ENCODE assay signal across 8 cellular contexts in genomic region chr10:62618576-62619408, GRCh38.
DNase-seq lines count a peak whose midpoint lies in the region; ATAC-seq and TF ChIP-seq lines count a peak whose summit lies in the region.

No MANE protein-coding gene starts in this region.

- peak overlapping the region; percentile 76 for H3K27ac ChIP-seq in PC-3 (ENCODE audit: low read length)
- H3K27ac ChIP-seq in effector memory CD4-positive, alpha-beta T cell (ENCODE audit: insufficient read depth, low read length, poor library complexity, severe bottlenecking): no peak overlapping the region

- no peaks in the 10 kb centered on the region for H3K36me3 ChIP-seq in PC-3 (ENCODE audit: low read depth, low read length)
- no peaks in the 10 kb centered on the region for H3K36me3 ChIP-seq in effector memory CD4-positive, alpha-beta T cell (ENCODE audit: control insufficient read depth, insufficient read depth, low read length)

- H3K4me1 ChIP-seq in PC-3 (ENCODE audit: insufficient read depth, low read length): peaks cover 40% of the 10 kb centered on the region
- no peaks in the 10 kb centered on the region for H3K4me1 ChIP-seq in effector memory CD4-positive, alpha-beta T cell (ENCODE audit: control insufficient read depth, insufficient read depth, low read length, poor library complexity, severe bottlenecking)

- no peak overlapping the region for H3K4me3 ChIP-seq in PC-3 (ENCODE audit: low read length)
- no peak overlapping the region for H3K4me3 ChIP-seq in effector memory CD4-positive, alpha-beta T cell (ENCODE audit: insufficient read depth, low read depth, low read length, poor library complexity, severe bottlenecking)

- H3K27me3 ChIP-seq in PC-3 (ENCODE audit: low read length): no peaks in the 10 kb centered on the region
- H3K27me3 ChIP-seq in effector memory CD4-positive, alpha-beta T cell (replicated peaks; ENCODE audit: control insufficient read depth, insufficient read depth, low read length, poor library complexity, severe bottlenecking): no peaks in the 10 kb centered on the region

- peak; percentile 92 for DNase-seq in EL
- DNase-seq in PC-3: peak; percentile 99
- no peak for DNase-seq in left lobe of liver (ENCODE audit: low spot score)
- DNase-seq in middle frontal gyrus (ENCODE audit: extremely low spot score, low spot score): no peak
- DNase-seq in amniotic stem cell (lab: John Stamatoyannopoulos, UW): no peak
- DNase-seq in NCI-H1417 (lab: John Stamatoyannopoulos, UW): no peak
- no peak for DNase-seq in effector memory CD4-positive, alpha-beta T cell

- H3K9me3 ChIP-seq in PC-3 (ENCODE audit: low read length): no peaks in the 10 kb centered on the region
- H3K9me3 ChIP-seq in effector memory CD4-positive, alpha-beta T cell (ENCODE audit: control insufficient read depth, low read length): no peaks in the 10 kb centered on the region

- intact Hi-C loops in PC-3 (cut with micrococcal nuclease): no loop called here

- no peaks in the 10 kb centered on the region for H3K79me2 ChIP-seq in PC-3 (ENCODE audit: low read length)

- POLR2A ChIA-PET in PC-3 (lab: Charles Lee; ENCODE audit: unreplicated experiment): interaction anchor here (0.7 kb wide), 1 partner anchor 187 kb away, joined by 7 read pairs; no protein-coding TSS in a partner anchor

- H3F3A ChIP-seq in PC-3 (ENCODE audit: low read length, unreplicated experiment): no peaks in the 10 kb centered on the region

- TF ChIP-seq CTCF in PC-3 (conservative IDR thresholded peaks at IDR 0.05; ENCODE audit: low read depth, low read length): no peak

- CTCF ChIA-PET in PC-3 (lab: Charles Lee): interaction anchor here (0.5 to 1.2 kb wide), 4 partner anchors 8 to 745 kb away, joined by 3 read pairs; no protein-coding TSS in a partner anchor

- ATAC-seq in GM21825 (IDR thresholded peaks at IDR 0.05; ENCODE audit: unreplicated experiment) (peak; percentile 48), PC-3 (peak; percentile 81), left lobe of liver (peak; percentile 34)

- peak overlapping the region; percentile 43 for H3K4me2 ChIP-seq in PC-3 (ENCODE audit: low read length)

- no peaks in the 10 kb centered on the region for H4K20me1 ChIP-seq in PC-3 (ENCODE audit: low read length)

- peak overlapping the region; percentile 30; the same call in 1 of the 2 replicates for H3K9ac ChIP-seq in PC-3 (ENCODE audit: low read length)

- no TSS peak for BruUV-seq in PC-3 (replicated peaks; lab: Mats Ljungman, UMichigan)

- no peak overlapping the region for H2AFZ ChIP-seq in PC-3 (ENCODE audit: low read length)

- 0 out of 2 replicates have a peak, but pooled peaks cover under 1% of the 10 kb centered on the region for H3K9me2 ChIP-seq in PC-3 (replicated peaks; ENCODE audit: low read length)

Comparison
In these comparisons a context has a peak if more than half of its experiments do, and no peak if none do; other contexts are left out.
1. DNase-seq: peak in EL (single experiment) and PC-3 (single experiment); none in left lobe of liver (single experiment), middle frontal gyrus (single experiment), amniotic stem cell (single experiment), NCI-H1417 (0 of 3) and effector memory CD4-positive, alpha-beta T cell (0 of 3).
2. Peak in every context shown above with its lines, with median percentiles within 50 percentile points of each other: ATAC-seq.